ENCODE assay signal across 16 cellular contexts in the genomic region with DNA sequence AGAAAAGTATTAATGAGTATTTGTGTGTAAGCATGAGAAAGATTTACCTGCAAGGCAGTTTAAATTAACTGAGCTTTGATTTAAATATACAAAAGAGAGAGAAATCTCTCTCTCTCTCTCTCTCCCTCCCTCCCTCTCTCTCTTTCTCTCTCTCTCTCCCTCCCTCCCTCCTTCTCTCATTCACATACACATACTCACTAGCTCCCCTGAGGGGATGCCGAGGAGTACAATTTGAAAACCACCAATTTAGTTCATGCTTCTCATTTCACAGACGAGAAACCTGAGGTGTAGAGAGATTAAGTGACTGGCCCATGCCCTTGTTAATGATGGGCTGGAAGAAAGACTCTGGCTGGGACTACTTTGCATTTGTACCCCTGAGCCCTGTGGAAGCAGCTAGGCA. TPM values are rescaled to one million over a fixed set of nuclear protein-coding genes. Genes with fewer than 3 reads are reported as not detected.
"Had no signal": no experiment of that assay in that cellular context is flagged by ENCODE, and none has a peak within 500 bp of the region (broad histone marks: within the 10 kb centered on the region; RNA-seq: fewer than 3 reads in every experiment).

No MANE protein-coding gene starts in this region.

- ATAC-seq: naive thymus-derived CD8-positive, alpha-beta T cell; right cardiac atrium; stimulated activated naive CD8-positive, alpha-beta T cell treated with anti-CD3 and anti-CD28 coated beads, Interleukin-15, Interleukin-2, amounts not matched to agents 100 U/mL and 50 U/mL, for 24 hours had no signal

- DNase-seq: activated CD4-positive, alpha-beta T cell treated with anti-CD3 and anti-CD28 coated beads, Interleukin-2, amount 10 ng/mL, durations not matched to agents 7 days and 5 days; activated gamma-delta T cell treated with Interleukin-2 at 50 U/mL for 16 hours; amniotic stem cell; hippocampal formation; kidney; left ventricle myocardium inferior; naive thymus-derived CD8-positive, alpha-beta T cell; nucleus accumbens; right cardiac atrium; stimulated activated CD4-positive, alpha-beta T cell treated with anti-CD3 and anti-CD28 coated beads, Interleukin-4, amount 100 ng/mL, for 4 hours; stimulated activated CD8-positive, alpha-beta memory T cell treated with anti-CD3 and anti-CD28 coated beads, Interleukin-4, amount 100 ng/mL, for 48 hours; stimulated activated naive CD8-positive, alpha-beta T cell treated with anti-CD3 and anti-CD28 coated beads, Interleukin-15, Interleukin-2, amounts not matched to agents 100 U/mL and 50 U/mL, for 24 hours had no signal

- H3K36me3 Mint-ChIP-seq: activated naive CD8-positive, alpha-beta T cell; memory B cell; naive thymus-derived CD8-positive, alpha-beta T cell had no signal

- H3K4me1 ChIP-seq: left ventricle myocardium inferior had no signal

- H3K27ac ChIP-seq: left ventricle myocardium inferior, skin epidermis had no signal

- H3K36me3 ChIP-seq: left ventricle myocardium inferior had no signal

- H3K27ac Mint-ChIP-seq: activated CD4-positive, alpha-beta T cell treated with anti-CD3 and anti-CD28 coated beads, Interleukin-2, amount 10 ng/mL, durations not matched to agents 7 days and 5 days; activated naive CD8-positive, alpha-beta T cell; memory B cell; naive thymus-derived CD8-positive, alpha-beta T cell; type B pancreatic cell had no signal

- H3K27me3 Mint-ChIP-seq: type B pancreatic cell had no signal

- H3K4me3 Mint-ChIP-seq: activated CD4-positive, alpha-beta T cell treated with anti-CD3 and anti-CD28 coated beads, Interleukin-2, amount 10 ng/mL, durations not matched to agents 7 days and 5 days; activated naive CD8-positive, alpha-beta T cell; memory B cell; naive thymus-derived CD8-positive, alpha-beta T cell; type B pancreatic cell had no signal

- H3K4me3 ChIP-seq: left ventricle myocardium inferior, skin epidermis had no signal

- H3K9me3 ChIP-seq: left ventricle myocardium inferior had no signal

- H3K9me3 Mint-ChIP-seq: activated CD4-positive, alpha-beta T cell treated with anti-CD3 and anti-CD28 coated beads, Interleukin-2, amount 10 ng/mL, durations not matched to agents 7 days and 5 days; memory B cell; type B pancreatic cell had no signal

- H3K4me1 Mint-ChIP-seq: activated CD4-positive, alpha-beta T cell treated with anti-CD3 and anti-CD28 coated beads, Interleukin-2, amount 10 ng/mL, durations not matched to agents 7 days and 5 days; naive thymus-derived CD8-positive, alpha-beta T cell had no signal

RNA-seq across cellular contexts. Expression of gene MECOM, which starts 59.4 kb away (rescaled TPM):
- total RNA-seq: activated CD4-positive, alpha-beta T cell treated with anti-CD3 and anti-CD28 coated beads, Interleukin-2, amount 10 ng/mL, durations not matched to agents 7 days and 5 days; naive thymus-derived CD8-positive, alpha-beta T cell had no signal
